ENCODE assay signal across 2 cellular contexts in the genomic region with DNA sequence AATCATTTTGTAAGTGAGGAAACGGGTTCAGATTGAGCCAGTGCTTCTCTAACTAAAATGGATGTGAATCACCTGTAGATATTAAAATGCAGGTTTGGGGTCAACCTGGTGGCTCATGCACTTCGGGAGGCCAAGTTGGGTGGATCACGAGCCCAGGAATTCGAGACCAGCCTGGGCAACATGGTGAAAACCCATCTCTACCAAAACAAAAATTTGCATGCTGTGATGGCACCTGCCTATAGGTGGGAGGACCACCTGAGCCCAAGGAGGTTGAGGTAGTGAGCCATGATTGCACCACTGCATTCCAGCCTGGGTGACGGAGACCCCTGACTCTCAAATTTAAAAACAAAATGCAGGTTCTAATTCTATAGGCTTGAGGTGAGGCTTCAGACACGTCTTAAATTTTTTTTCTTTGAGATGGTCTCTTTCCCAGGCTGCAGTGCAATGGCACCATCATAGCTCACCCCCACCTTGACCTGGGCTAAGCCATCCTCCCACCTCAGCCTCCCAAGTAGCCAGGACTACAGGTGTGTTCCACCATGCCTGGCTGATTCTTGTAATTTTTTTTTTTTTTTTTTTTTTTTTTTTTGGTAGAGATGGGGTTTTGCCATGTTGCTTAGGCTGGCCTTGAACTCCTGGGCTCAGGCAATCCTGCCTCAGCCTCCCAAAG.
A peak's percentile ranks its signal among the peaks of the same experiment; 100 is the strongest.
TF ChIP-seq lines count a peak whose summit lies in the region.

No MANE protein-coding gene starts in this region.

TF ChIP-seq in HepG2, 621 proteins besides CTCF, POLR2A, EP300 and RAD21 (continued from another document):
- TF ChIP-seq, protein P1, sequence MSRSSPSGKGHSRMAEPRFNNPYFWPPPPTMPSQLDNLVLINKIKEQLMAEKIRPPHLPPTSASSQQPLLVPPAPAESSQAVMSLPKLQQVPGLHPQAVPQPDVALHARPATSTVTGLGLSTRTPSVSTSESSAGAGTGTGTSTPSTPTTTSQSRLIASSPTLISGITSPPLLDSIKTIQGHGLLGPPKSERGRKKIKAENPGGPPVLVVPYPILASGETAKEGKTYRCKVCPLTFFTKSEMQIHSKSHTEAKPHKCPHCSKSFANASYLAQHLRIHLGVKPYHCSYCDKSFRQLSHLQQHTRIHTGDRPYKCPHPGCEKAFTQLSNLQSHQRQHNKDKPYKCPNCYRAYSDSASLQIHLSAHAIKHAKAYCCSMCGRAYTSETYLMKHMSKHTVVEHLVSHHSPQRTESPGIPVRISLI (CRISPR knock-in tag; IDR thresholded peaks at IDR 0.05; ENCODE audit: borderline replicate concordance): 0 out of 2 replicates have a peak, but pooled peaks have one; percentile 15
- TF ChIP-seq AGO2 (optimal IDR thresholded peaks at IDR 0.05; ENCODE audit: low read depth, low read length) (peak; percentile 73), HOXA7 (CRISPR knock-in tag; IDR thresholded peaks at IDR 0.05) (no peak), ZNF670 (CRISPR knock-in tag; IDR thresholded peaks at IDR 0.05; ENCODE audit: borderline replicate concordance) (no peak), RBFOX2 (IDR thresholded peaks at IDR 0.05; ENCODE audit: low read depth, low read length) (peak; percentile 53; the same call in 1 of the 2 replicates), TARDBP (CRISPR knock-in tag; IDR thresholded peaks at IDR 0.05) (no peak)
- TF ChIP-seq, protein P2, sequence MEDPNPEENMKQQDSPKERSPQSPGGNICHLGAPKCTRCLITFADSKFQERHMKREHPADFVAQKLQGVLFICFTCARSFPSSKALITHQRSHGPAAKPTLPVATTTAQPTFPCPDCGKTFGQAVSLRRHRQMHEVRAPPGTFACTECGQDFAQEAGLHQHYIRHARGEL (CRISPR knock-in tag; IDR thresholded peaks at IDR 0.05): no peak
- TF ChIP-seq, protein P3, sequence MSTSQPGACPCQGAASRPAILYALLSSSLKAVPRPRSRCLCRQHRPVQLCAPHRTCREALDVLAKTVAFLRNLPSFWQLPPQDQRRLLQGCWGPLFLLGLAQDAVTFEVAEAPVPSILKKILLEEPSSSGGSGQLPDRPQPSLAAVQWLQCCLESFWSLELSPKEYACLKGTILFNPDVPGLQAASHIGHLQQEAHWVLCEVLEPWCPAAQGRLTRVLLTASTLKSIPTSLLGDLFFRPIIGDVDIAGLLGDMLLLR (CRISPR knock-in tag; IDR thresholded peaks at IDR 0.05): no peak
- TF ChIP-seq, protein P4, sequence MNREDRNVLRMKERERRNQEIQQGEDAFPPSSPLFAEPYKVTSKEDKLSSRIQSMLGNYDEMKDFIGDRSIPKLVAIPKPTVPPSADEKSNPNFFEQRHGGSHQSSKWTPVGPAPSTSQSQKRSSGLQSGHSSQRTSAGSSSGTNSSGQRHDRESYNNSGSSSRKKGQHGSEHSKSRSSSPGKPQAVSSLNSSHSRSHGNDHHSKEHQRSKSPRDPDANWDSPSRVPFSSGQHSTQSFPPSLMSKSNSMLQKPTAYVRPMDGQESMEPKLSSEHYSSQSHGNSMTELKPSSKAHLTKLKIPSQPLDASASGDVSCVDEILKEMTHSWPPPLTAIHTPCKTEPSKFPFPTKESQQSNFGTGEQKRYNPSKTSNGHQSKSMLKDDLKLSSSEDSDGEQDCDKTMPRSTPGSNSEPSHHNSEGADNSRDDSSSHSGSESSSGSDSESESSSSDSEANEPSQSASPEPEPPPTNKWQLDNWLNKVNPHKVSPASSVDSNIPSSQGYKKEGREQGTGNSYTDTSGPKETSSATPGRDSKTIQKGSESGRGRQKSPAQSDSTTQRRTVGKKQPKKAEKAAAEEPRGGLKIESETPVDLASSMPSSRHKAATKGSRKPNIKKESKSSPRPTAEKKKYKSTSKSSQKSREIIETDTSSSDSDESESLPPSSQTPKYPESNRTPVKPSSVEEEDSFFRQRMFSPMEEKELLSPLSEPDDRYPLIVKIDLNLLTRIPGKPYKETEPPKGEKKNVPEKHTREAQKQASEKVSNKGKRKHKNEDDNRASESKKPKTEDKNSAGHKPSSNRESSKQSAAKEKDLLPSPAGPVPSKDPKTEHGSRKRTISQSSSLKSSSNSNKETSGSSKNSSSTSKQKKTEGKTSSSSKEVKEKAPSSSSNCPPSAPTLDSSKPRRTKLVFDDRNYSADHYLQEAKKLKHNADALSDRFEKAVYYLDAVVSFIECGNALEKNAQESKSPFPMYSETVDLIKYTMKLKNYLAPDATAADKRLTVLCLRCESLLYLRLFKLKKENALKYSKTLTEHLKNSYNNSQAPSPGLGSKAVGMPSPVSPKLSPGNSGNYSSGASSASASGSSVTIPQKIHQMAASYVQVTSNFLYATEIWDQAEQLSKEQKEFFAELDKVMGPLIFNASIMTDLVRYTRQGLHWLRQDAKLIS (CRISPR knock-in tag; IDR thresholded peaks at IDR 0.05): no peak
- TF ChIP-seq, protein P5, sequence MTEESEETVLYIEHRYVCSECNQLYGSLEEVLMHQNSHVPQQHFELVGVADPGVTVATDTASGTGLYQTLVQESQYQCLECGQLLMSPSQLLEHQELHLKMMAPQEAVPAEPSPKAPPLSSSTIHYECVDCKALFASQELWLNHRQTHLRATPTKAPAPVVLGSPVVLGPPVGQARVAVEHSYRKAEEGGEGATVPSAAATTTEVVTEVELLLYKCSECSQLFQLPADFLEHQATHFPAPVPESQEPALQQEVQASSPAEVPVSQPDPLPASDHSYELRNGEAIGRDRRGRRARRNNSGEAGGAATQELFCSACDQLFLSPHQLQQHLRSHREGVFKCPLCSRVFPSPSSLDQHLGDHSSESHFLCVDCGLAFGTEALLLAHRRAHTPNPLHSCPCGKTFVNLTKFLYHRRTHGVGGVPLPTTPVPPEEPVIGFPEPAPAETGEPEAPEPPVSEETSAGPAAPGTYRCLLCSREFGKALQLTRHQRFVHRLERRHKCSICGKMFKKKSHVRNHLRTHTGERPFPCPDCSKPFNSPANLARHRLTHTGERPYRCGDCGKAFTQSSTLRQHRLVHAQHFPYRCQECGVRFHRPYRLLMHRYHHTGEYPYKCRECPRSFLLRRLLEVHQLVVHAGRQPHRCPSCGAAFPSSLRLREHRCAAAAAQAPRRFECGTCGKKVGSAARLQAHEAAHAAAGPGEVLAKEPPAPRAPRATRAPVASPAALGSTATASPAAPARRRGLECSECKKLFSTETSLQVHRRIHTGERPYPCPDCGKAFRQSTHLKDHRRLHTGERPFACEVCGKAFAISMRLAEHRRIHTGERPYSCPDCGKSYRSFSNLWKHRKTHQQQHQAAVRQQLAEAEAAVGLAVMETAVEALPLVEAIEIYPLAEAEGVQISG (CRISPR knock-in tag; IDR thresholded peaks at IDR 0.05): 0 out of 2 replicates have a peak, but pooled peaks have one; percentile 16
TF ChIP-seq in HepG2: peak in this region for 11.

TF ChIP-seq in K562, 482 proteins besides CTCF, POLR2A, EP300 and RAD21 (continued from another document and continues in another):
- TF ChIP-seq, protein P6, sequence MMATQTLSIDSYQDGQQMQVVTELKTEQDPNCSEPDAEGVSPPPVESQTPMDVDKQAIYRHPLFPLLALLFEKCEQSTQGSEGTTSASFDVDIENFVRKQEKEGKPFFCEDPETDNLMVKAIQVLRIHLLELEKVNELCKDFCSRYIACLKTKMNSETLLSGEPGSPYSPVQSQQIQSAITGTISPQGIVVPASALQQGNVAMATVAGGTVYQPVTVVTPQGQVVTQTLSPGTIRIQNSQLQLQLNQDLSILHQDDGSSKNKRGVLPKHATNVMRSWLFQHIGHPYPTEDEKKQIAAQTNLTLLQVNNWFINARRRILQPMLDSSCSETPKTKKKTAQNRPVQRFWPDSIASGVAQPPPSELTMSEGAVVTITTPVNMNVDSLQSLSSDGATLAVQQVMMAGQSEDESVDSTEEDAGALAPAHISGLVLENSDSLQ (IDR thresholded peaks at IDR 0.05): no peak
- TF ChIP-seq EWSR1 (IDR thresholded peaks at IDR 0.05; ENCODE audit: borderline replicate concordance, low read depth, partially characterized antibody) (peak; percentile 29), ZNF165 (CRISPR knock-in tag; IDR thresholded peaks at IDR 0.05; ENCODE audit: borderline replicate concordance) (no peak), ZBTB7A (IDR thresholded peaks at IDR 0.05; ENCODE audit: borderline replicate concordance, control insufficient read depth, low read depth, low read length) (0 out of 2 replicates have a peak, but pooled peaks have one; percentile 4), ARNT (IDR thresholded peaks at IDR 0.05) (no peak), ERF (CRISPR knock-in tag; IDR thresholded peaks at IDR 0.05) (peak; percentile 19; the same call in 1 of the 2 replicates), CCNT2 (IDR thresholded peaks at IDR 0.05; ENCODE audit: borderline replicate concordance, extremely low read depth, insufficient read length, low read depth, low read length) (peak; percentile 24), KHSRP (IDR thresholded peaks at IDR 0.05) (no peak), ZNF444 (CRISPR knock-in tag; IDR thresholded peaks at IDR 0.05) (peak; percentile 53; the same call in 1 of the 2 replicates), CREB1 (IDR thresholded peaks at IDR 0.05) (0 out of 2 replicates have a peak, but pooled peaks have one; percentile 1), CREB1 (CRISPR knock-in tag; IDR thresholded peaks at IDR 0.05) (peak; percentile 34; the same call in 1 of the 2 replicates), RB1 (IDR thresholded peaks at IDR 0.05; ENCODE audit: low read depth) (no peak), NFYB (IDR thresholded peaks at IDR 0.05; ENCODE audit: extremely low read depth, insufficient read length) (no peak), LCOR (CRISPR knock-in tag; IDR thresholded peaks at IDR 0.05) (0 out of 2 replicates have a peak, but pooled peaks have one; percentile 14), FOXJ2 (tag; IDR thresholded peaks at IDR 0.05) (no peak)
- TF ChIP-seq, protein P7, sequence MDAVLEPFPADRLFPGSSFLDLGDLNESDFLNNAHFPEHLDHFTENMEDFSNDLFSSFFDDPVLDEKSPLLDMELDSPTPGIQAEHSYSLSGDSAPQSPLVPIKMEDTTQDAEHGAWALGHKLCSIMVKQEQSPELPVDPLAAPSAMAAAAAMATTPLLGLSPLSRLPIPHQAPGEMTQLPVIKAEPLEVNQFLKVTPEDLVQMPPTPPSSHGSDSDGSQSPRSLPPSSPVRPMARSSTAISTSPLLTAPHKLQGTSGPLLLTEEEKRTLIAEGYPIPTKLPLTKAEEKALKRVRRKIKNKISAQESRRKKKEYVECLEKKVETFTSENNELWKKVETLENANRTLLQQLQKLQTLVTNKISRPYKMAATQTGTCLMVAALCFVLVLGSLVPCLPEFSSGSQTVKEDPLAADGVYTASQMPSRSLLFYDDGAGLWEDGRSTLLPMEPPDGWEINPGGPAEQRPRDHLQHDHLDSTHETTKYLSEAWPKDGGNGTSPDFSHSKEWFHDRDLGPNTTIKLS (IDR thresholded peaks at IDR 0.05; ENCODE audit: borderline replicate concordance, low read depth): no peak
- TF ChIP-seq, protein P8, sequence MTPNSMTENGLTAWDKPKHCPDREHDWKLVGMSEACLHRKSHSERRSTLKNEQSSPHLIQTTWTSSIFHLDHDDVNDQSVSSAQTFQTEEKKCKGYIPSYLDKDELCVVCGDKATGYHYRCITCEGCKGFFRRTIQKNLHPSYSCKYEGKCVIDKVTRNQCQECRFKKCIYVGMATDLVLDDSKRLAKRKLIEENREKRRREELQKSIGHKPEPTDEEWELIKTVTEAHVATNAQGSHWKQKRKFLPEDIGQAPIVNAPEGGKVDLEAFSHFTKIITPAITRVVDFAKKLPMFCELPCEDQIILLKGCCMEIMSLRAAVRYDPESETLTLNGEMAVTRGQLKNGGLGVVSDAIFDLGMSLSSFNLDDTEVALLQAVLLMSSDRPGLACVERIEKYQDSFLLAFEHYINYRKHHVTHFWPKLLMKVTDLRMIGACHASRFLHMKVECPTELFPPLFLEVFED (CRISPR knock-in tag; conservative IDR thresholded peaks at IDR 0.05): peak; percentile 90; the same call in 1 of the 2 replicates
- TF ChIP-seq, protein P9, sequence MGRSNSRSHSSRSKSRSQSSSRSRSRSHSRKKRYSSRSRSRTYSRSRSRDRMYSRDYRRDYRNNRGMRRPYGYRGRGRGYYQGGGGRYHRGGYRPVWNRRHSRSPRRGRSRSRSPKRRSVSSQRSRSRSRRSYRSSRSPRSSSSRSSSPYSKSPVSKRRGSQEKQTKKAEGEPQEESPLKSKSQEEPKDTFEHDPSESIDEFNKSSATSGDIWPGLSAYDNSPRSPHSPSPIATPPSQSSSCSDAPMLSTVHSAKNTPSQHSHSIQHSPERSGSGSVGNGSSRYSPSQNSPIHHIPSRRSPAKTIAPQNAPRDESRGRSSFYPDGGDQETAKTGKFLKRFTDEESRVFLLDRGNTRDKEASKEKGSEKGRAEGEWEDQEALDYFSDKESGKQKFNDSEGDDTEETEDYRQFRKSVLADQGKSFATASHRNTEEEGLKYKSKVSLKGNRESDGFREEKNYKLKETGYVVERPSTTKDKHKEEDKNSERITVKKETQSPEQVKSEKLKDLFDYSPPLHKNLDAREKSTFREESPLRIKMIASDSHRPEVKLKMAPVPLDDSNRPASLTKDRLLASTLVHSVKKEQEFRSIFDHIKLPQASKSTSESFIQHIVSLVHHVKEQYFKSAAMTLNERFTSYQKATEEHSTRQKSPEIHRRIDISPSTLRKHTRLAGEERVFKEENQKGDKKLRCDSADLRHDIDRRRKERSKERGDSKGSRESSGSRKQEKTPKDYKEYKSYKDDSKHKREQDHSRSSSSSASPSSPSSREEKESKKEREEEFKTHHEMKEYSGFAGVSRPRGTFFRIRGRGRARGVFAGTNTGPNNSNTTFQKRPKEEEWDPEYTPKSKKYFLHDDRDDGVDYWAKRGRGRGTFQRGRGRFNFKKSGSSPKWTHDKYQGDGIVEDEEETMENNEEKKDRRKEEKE (IDR thresholded peaks at IDR 0.05; ENCODE audit: borderline replicate concordance in 1 of 2, control insufficient read depth in 1 of 2, low read depth in 2 of 2, low read length in 1 of 2): peak in 1 of 2 experiments; percentile 12; a peak in 1 of 4 replicates
- TF ChIP-seq, protein P10, sequence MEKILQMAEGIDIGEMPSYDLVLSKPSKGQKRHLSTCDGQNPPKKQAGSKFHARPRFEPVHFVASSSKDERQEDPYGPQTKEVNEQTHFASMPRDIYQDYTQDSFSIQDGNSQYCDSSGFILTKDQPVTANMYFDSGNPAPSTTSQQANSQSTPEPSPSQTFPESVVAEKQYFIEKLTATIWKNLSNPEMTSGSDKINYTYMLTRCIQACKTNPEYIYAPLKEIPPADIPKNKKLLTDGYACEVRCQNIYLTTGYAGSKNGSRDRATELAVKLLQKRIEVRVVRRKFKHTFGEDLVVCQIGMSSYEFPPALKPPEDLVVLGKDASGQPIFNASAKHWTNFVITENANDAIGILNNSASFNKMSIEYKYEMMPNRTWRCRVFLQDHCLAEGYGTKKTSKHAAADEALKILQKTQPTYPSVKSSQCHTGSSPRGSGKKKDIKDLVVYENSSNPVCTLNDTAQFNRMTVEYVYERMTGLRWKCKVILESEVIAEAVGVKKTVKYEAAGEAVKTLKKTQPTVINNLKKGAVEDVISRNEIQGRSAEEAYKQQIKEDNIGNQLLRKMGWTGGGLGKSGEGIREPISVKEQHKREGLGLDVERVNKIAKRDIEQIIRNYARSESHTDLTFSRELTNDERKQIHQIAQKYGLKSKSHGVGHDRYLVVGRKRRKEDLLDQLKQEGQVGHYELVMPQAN (IDR thresholded peaks at IDR 0.05; ENCODE audit: borderline replicate concordance): no peak
